Comparison of ENCODE assay signal across 9 cellular contexts in the genomic region with DNA sequence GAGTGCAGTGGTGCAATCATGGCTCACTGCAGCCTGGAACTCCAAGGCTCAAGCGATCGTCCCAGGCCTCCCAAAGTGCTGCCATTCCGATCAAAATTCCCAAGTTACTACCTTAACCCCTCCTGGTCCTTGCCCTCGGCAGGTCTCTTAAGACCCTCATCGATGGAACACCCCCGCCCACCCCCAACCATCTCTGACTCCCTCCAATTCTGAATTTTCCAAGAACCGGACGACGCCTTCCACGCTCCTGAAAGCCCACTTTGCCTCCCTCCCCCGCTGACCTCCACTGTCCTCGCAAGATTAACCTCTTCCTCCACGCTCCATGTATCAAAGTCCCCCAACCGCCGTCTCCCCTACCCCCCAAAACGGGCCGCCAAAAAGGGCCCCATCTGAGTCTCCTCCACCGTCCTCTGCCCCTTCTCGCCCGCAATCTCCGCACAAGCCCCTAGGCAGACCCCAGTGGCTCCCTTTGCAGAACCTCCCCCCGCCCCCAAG. TPM values are rescaled to one million over a fixed set of nuclear protein-coding genes. Genes with fewer than 3 reads are reported as not detected.
DNase-seq lines count a peak whose midpoint lies in the region; ATAC-seq and TF ChIP-seq lines count a peak whose summit lies in the region.
"Had no signal": no experiment of that assay in that cellular context is flagged by ENCODE, and none has a peak within 500 bp of the region (broad histone marks: within the 10 kb centered on the region; RNA-seq: fewer than 3 reads in every experiment).

No MANE protein-coding gene starts in this region.

- peak overlapping the region; percentile 99 to 100 for H3K27ac ChIP-seq in ascending aorta
- H3K27ac ChIP-seq in liver (ENCODE audit: low read depth in 1 of 2, low read length in 2 of 2) = peak overlapping the region; percentile 84 to 90
- H3K27ac ChIP-seq in tibial artery = peak overlapping the region; percentile 94 to 99

- no peak for ATAC-seq in GM19463 (IDR thresholded peaks at IDR 0.05; ENCODE audit: unreplicated experiment)
- no peak for ATAC-seq in HG03095 (IDR thresholded peaks at IDR 0.05; ENCODE audit: unreplicated experiment)

- intact Hi-C loops in ascending aorta (cut with DNase I) = no loop called here
- intact Hi-C loops in tibial artery (cut with DNase I; ENCODE audit: low total_unique reads) = no loop called here

- H3K36me3 Mint-ChIP-seq in activated CD4-positive, alpha-beta T cell treated with anti-CD3 and anti-CD28 coated beads, Interleukin-2, amount 10 ng/mL, durations not matched to agents 7 days and 5 days (ENCODE audit: low read depth) = peaks cover 14% of the 10 kb centered on the region

- peaks cover 23% of the 10 kb centered on the region for H3K4me1 Mint-ChIP-seq in activated CD4-positive, alpha-beta T cell treated with anti-CD3 and anti-CD28 coated beads, Interleukin-2, amount 10 ng/mL, durations not matched to agents 7 days and 5 days

- CTCF ChIA-PET in activated CD4-positive, alpha-beta T cell treated with anti-CD3 and anti-CD28 coated beads, Interleukin-2, amount 10 ng/mL, durations not matched to agents 7 days and 5 days (lab: Charles Lee) = interaction anchor here (1.0 to 1.6 kb wide), 2 partner anchors 8 to 17 kb away, joined by 6 to 11 read pairs; no protein-coding TSS in a partner anchor

- no peak for TF ChIP-seq CTCF in ascending aorta (IDR thresholded peaks at IDR 0.05)
- TF ChIP-seq CTCF in liver (IDR thresholded peaks at IDR 0.05; ENCODE audit: low read depth, low read length, missing input control) = no peak
- TF ChIP-seq CTCF in tibial artery (IDR thresholded peaks at IDR 0.05) = no peak

- peaks cover 29 to 39% of the 10 kb centered on the region in 2 donors for H3K4me1 ChIP-seq in ascending aorta
- H3K4me1 ChIP-seq in liver (ENCODE audit: control insufficient read depth in 4 of 4, insufficient read depth in 4 of 4, low read length in 3 of 4) = peaks cover 4 to 25% (median 13%) of the 10 kb centered on the region in 4 donors
- H3K4me1 ChIP-seq in tibial artery = peaks cover 8 to 51% (median 45%) of the 10 kb centered on the region in 4 donors

- peak overlapping the region; percentile 91 for H3K4me3 Mint-ChIP-seq in activated CD4-positive, alpha-beta T cell treated with anti-CD3 and anti-CD28 coated beads, Interleukin-2, amount 10 ng/mL, durations not matched to agents 7 days and 5 days

- H3K27me3 Mint-ChIP-seq in activated CD4-positive, alpha-beta T cell treated with anti-CD3 and anti-CD28 coated beads, Interleukin-2, amount 10 ng/mL, durations not matched to agents 7 days and 5 days = no peaks in the 10 kb centered on the region

- H3K4me3 ChIP-seq in ascending aorta = peak overlapping the region; percentile 78 to 98
- peak overlapping the region; percentile 72 to 89 (median 77) for H3K4me3 ChIP-seq in liver (ENCODE audit: low read depth in 1 of 3, low read length in 3 of 3)
- peak overlapping the region; percentile 68 to 100 for H3K4me3 ChIP-seq in tibial artery

- TF ChIP-seq RAD21 in liver (IDR thresholded peaks at IDR 0.05) = no peak

- POLR2A ChIA-PET in activated CD4-positive, alpha-beta T cell treated with anti-CD3 and anti-CD28 coated beads, Interleukin-2, amount 10 ng/mL, durations not matched to agents 7 days and 5 days (lab: Charles Lee) = interaction anchor here (0.6 to 1.2 kb wide), 3 partner anchors 15 to 104 kb away, joined by 4 to 6 read pairs (median 5); partner anchors contain the start of gene EEF2

- no peaks in the 10 kb centered on the region for H3K9me3 ChIP-seq in ascending aorta
- no peaks in the 10 kb centered on the region for H3K9me3 ChIP-seq in liver (ENCODE audit: control insufficient read depth in 4 of 4, low read length in 3 of 4)
- no peaks in the 10 kb centered on the region for H3K9me3 ChIP-seq in tibial artery

- H3K27me3 ChIP-seq in ascending aorta (no peaks in the 10 kb centered on the region), liver (ENCODE audit: control insufficient read depth in 4 of 4, insufficient read depth in 4 of 4, low read length in 3 of 4) (no peaks in the 10 kb centered on the region), tibial artery (no peaks in the 10 kb centered on the region)

- DNase-seq in activated CD4-positive, alpha-beta T cell treated with anti-CD3 and anti-CD28 coated beads, Interleukin-2, amount 10 ng/mL, durations not matched to agents 7 days and 5 days = no peak
- no peak for DNase-seq in activated CD4-positive, alpha-beta T cell treated with anti-CD3 and anti-CD28 coated beads for 1 hour
- DNase-seq in ascending aorta (ENCODE audit: low spot score in 2 of 2) (no peak), tibial artery (no peak)
- DNase-seq in stimulated activated CD4-positive, alpha-beta T cell treated with anti-CD3 and anti-CD28 coated beads, Interleukin-12 subunit alpha, Interleukin-12 subunit beta, amount 100 ng/mL, for 4 hours = no peak

- H3K36me3 ChIP-seq in ascending aorta = peaks cover 27 to 37% of the 10 kb centered on the region in 2 donors
- peaks cover 0 to 17% (median 10%) of the 10 kb centered on the region in 4 donors for H3K36me3 ChIP-seq in liver (ENCODE audit: control insufficient read depth in 4 of 4, insufficient read depth in 3 of 4, low read depth in 1 of 4, low read length in 3 of 4)
- peaks cover 28 to 30% (median 29%) of the 10 kb centered on the region in 3 donors for H3K36me3 ChIP-seq in tibial artery

- no peaks in the 10 kb centered on the region for H3K9me3 Mint-ChIP-seq in activated CD4-positive, alpha-beta T cell treated with anti-CD3 and anti-CD28 coated beads, Interleukin-2, amount 10 ng/mL, durations not matched to agents 7 days and 5 days

- peak overlapping the region; percentile 64 for H3K27ac Mint-ChIP-seq in activated CD4-positive, alpha-beta T cell treated with anti-CD3 and anti-CD28 coated beads, Interleukin-2, amount 10 ng/mL, durations not matched to agents 7 days and 5 days

- H3K9ac ChIP-seq in liver (ENCODE audit: low read depth in 1 of 2, low read length in 2 of 2) = peak overlapping the region; percentile 30 to 68

- 1% methylated on average over 22 of the region's 22 CpGs for WGBS in liver

TF ChIP-seq in liver, 16 proteins besides CTCF, POLR2A, EP300 and RAD21:
- TF ChIP-seq NR2F2 (IDR thresholded peaks at IDR 0.05) (no peak), HNF4A (conservative IDR thresholded peaks at IDR 0.05) (no peak), GABPA (IDR thresholded peaks at IDR 0.05 in 1 of 2, conservative IDR thresholded peaks at IDR 0.05 in 1 of 2) (no peak)
- TF ChIP-seq, protein P1, sequence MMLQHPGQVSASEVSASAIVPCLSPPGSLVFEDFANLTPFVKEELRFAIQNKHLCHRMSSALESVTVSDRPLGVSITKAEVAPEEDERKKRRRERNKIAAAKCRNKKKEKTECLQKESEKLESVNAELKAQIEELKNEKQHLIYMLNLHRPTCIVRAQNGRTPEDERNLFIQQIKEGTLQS (IDR thresholded peaks at IDR 0.05) = no peak

RNA-seq across cellular contexts. Expression of gene DAPK3, which starts 0.5 kb away (rescaled TPM):
- total RNA-seq in activated CD4-positive, alpha-beta T cell treated with anti-CD3 and anti-CD28 coated beads, Interleukin-2, amount 10 ng/mL, durations not matched to agents 7 days and 5 days = 10 to 100 TPM; 35.5 to 41.8 TPM
- total RNA-seq in ascending aorta (135 TPM), liver (10 to 100 TPM; 20.9 to 29.5 TPM)
- polyA plus RNA-seq in liver = 10 to 100 TPM in 1 of 2 donors, 1 to 10 TPM in 1; 3.0 to 26.7 TPM

RNA-seq across cellular contexts. Expression of gene EEF2, which starts 14.9 kb away (rescaled TPM):
- 1,000 to 10,000 TPM; 1,428 to 1,492 TPM for total RNA-seq in activated CD4-positive, alpha-beta T cell treated with anti-CD3 and anti-CD28 coated beads, Interleukin-2, amount 10 ng/mL, durations not matched to agents 7 days and 5 days
- 1,544 TPM for total RNA-seq in ascending aorta
- total RNA-seq in liver = 1,000 to 10,000 TPM in 1 of 2 donors, 100 to 1,000 TPM in 1; 945 to 1,090 TPM
- polyA plus RNA-seq in liver = 100 to 1,000 TPM; 244 to 691 TPM

RNA-seq across cellular contexts. Expression of gene PIAS4, which starts 37.2 kb away (rescaled TPM):
- total RNA-seq in activated CD4-positive, alpha-beta T cell treated with anti-CD3 and anti-CD28 coated beads, Interleukin-2, amount 10 ng/mL, durations not matched to agents 7 days and 5 days = 10 to 100 TPM; 33.3 to 40.4 TPM
- total RNA-seq in ascending aorta (30.8 TPM), liver (10 to 100 TPM; 10.8 to 14.1 TPM)
- polyA plus RNA-seq in liver = 10 to 100 TPM in 1 of 2 donors, 1 to 10 TPM in 1; 5.6 to 10.4 TPM

RNA-seq across cellular contexts. Expression of gene NMRK2, which starts 37.5 kb away (rescaled TPM):
- total RNA-seq in activated CD4-positive, alpha-beta T cell treated with anti-CD3 and anti-CD28 coated beads, Interleukin-2, amount 10 ng/mL, durations not matched to agents 7 days and 5 days = not detected
- total RNA-seq in ascending aorta (not detected), liver (not detected)
- polyA plus RNA-seq in liver = under 1 TPM in 1 of 2 donors, not detected in 1; 0.07 TPM
- total RNA-seq: occipital lobe had no signal
